In the genomic region with DNA sequence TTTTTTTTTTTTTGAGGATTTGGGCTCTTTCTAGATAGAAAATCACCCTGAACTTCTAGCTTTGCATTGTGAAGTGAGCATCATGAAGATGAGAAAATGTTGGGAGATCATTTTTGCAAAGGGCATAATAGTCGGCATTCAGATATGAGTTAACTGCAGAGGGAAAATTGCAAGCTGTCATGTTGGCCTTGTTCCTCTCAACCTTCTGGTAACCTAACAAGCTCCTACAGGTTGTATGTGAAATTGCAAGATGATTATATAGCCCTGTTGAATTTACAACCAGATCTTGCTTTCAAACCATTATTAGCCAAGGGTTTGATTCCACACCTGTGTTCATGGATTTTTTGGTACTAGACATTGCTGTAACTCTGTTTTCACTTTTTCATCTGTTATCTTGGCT, we compare ENCODE assay signal across 1 cellular context.
TF ChIP-seq lines count a peak whose summit lies in the region.

No MANE protein-coding gene starts in this region.

TF ChIP-seq in HepG2, 621 proteins besides CTCF, POLR2A, EP300 and RAD21:
- TF ChIP-seq ATF7 (IDR thresholded peaks at IDR 0.05) (no peak), ATF7 (CRISPR knock-in tag; IDR thresholded peaks at IDR 0.05) (no peak), CEBPG (CRISPR knock-in tag; IDR thresholded peaks at IDR 0.05) (0 out of 2 replicates have a peak, but pooled peaks have one; percentile 7), RARA (CRISPR knock-in tag; IDR thresholded peaks at IDR 0.05) (no peak), MAFK (conservative IDR thresholded peaks at IDR 0.05 in 1 of 2, IDR thresholded peaks at IDR 0.05 in 1 of 2; ENCODE audit: low read length in 2 of 2) (peak; percentile 75 to 81), FOXC1 (CRISPR knock-in tag; IDR thresholded peaks at IDR 0.05; ENCODE audit: borderline replicate concordance) (no peak), NRL (CRISPR knock-in tag; IDR thresholded peaks at IDR 0.05; ENCODE audit: borderline replicate concordance) (no peak), ZNF652 (CRISPR knock-in tag; IDR thresholded peaks at IDR 0.05; ENCODE audit: borderline replicate concordance, low read depth) (no peak), SALL2 (CRISPR knock-in tag; IDR thresholded peaks at IDR 0.05) (no peak), ZNF510 (CRISPR knock-in tag; IDR thresholded peaks at IDR 0.05; ENCODE audit: low read depth) (no peak), ZNF232 (CRISPR knock-in tag; IDR thresholded peaks at IDR 0.05; ENCODE audit: borderline replicate concordance) (no peak), SAP130 (CRISPR knock-in tag; IDR thresholded peaks at IDR 0.05; ENCODE audit: low read depth) (peak; percentile 52), STAG1 (CRISPR knock-in tag; IDR thresholded peaks at IDR 0.05) (peak; percentile 9; the same call in 1 of the 2 replicates), ZBTB38 (CRISPR knock-in tag; IDR thresholded peaks at IDR 0.05) (no peak), XRCC5 (optimal IDR thresholded peaks at IDR 0.05; ENCODE audit: low read length) (no peak), ARNTL (CRISPR knock-in tag; IDR thresholded peaks at IDR 0.05) (no peak), POLR2AphosphoS2 (IDR thresholded peaks at IDR 0.05; ENCODE audit: low read depth, low read length) (no peak), KLF9 (CRISPR knock-in tag; IDR thresholded peaks at IDR 0.05; ENCODE audit: low read depth) (no peak), ZEB1 (IDR thresholded peaks at IDR 0.05; ENCODE audit: insufficient replicate concordance, low read depth) (no peak), SAFB2 (CRISPR knock-in tag; IDR thresholded peaks at IDR 0.05; ENCODE audit: borderline replicate concordance, low read depth) (no peak), DMAP1 (CRISPR knock-in tag; IDR thresholded peaks at IDR 0.05) (no peak), MAFF (IDR thresholded peaks at IDR 0.05; ENCODE audit: low read depth, low read length) (peak; percentile 72), FOXJ3 (CRISPR knock-in tag; IDR thresholded peaks at IDR 0.05; ENCODE audit: borderline replicate concordance) (no peak), TGIF2 (CRISPR knock-in tag; IDR thresholded peaks at IDR 0.05) (no peak), SNAPC2 (CRISPR knock-in tag; IDR thresholded peaks at IDR 0.05) (no peak)
- TF ChIP-seq, protein P1, sequence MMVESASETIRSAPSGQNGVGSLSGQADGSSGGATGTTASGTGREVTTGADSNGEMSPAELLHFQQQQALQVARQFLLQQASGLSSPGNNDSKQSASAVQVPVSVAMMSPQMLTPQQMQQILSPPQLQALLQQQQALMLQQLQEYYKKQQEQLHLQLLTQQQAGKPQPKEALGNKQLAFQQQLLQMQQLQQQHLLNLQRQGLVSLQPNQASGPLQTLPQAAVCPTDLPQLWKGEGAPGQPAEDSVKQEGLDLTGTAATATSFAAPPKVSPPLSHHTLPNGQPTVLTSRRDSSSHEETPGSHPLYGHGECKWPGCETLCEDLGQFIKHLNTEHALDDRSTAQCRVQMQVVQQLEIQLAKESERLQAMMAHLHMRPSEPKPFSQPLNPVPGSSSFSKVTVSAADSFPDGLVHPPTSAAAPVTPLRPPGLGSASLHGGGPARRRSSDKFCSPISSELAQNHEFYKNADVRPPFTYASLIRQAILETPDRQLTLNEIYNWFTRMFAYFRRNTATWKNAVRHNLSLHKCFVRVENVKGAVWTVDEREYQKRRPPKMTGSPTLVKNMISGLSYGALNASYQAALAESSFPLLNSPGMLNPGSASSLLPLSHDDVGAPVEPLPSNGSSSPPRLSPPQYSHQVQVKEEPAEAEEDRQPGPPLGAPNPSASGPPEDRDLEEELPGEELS (CRISPR knock-in tag; IDR thresholded peaks at IDR 0.05) = no peak
- TF ChIP-seq, protein P2, sequence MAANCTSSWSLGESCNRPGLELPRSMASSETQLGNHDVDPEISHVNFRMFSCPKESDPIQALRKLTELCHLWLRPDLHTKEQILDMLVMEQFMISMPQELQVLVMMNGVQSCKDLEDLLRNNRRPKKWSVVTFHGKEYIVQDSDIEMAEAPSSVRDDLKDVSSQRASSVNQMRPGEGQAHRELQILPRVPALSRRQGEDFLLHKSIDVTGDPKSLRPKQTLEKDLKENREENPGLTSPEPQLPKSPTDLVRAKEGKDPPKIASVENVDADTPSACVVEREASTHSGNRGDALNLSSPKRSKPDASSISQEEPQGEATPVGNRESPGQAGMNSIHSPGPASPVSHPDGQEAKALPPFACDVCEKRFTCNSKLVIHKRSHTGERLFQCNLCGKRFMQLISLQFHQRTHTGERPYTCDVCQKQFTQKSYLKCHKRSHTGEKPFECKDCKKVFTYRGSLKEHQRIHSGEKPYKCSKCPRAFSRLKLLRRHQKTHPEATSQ (CRISPR knock-in tag; IDR thresholded peaks at IDR 0.05; ENCODE audit: borderline replicate concordance) = no peak
- TF ChIP-seq, protein P3, sequence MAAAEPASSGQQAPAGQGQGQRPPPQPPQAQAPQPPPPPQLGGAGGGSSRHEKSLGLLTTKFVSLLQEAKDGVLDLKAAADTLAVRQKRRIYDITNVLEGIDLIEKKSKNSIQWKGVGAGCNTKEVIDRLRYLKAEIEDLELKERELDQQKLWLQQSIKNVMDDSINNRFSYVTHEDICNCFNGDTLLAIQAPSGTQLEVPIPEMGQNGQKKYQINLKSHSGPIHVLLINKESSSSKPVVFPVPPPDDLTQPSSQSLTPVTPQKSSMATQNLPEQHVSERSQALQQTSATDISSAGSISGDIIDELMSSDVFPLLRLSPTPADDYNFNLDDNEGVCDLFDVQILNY (CRISPR knock-in tag; conservative IDR thresholded peaks at IDR 0.05) = no peak
- TF ChIP-seq, protein P4, sequence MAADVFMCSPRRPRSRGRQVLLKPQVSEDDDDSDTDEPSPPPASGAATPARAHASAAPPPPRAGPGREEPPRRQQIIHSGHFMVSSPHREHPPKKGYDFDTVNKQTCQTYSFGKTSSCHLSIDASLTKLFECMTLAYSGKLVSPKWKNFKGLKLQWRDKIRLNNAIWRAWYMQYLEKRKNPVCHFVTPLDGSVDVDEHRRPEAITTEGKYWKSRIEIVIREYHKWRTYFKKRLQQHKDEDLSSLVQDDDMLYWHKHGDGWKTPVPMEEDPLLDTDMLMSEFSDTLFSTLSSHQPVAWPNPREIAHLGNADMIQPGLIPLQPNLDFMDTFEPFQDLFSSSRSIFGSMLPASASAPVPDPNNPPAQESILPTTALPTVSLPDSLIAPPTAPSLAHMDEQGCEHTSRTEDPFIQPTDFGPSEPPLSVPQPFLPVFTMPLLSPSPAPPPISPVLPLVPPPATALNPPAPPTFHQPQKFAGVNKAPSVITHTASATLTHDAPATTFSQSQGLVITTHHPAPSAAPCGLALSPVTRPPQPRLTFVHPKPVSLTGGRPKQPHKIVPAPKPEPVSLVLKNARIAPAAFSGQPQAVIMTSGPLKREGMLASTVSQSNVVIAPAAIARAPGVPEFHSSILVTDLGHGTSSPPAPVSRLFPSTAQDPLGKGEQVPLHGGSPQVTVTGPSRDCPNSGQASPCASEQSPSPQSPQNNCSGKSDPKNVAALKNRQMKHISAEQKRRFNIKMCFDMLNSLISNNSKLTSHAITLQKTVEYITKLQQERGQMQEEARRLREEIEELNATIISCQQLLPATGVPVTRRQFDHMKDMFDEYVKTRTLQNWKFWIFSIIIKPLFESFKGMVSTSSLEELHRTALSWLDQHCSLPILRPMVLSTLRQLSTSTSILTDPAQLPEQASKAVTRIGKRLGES (CRISPR knock-in tag; IDR thresholded peaks at IDR 0.05; ENCODE audit: borderline replicate concordance) = no peak
- TF ChIP-seq, protein P5, sequence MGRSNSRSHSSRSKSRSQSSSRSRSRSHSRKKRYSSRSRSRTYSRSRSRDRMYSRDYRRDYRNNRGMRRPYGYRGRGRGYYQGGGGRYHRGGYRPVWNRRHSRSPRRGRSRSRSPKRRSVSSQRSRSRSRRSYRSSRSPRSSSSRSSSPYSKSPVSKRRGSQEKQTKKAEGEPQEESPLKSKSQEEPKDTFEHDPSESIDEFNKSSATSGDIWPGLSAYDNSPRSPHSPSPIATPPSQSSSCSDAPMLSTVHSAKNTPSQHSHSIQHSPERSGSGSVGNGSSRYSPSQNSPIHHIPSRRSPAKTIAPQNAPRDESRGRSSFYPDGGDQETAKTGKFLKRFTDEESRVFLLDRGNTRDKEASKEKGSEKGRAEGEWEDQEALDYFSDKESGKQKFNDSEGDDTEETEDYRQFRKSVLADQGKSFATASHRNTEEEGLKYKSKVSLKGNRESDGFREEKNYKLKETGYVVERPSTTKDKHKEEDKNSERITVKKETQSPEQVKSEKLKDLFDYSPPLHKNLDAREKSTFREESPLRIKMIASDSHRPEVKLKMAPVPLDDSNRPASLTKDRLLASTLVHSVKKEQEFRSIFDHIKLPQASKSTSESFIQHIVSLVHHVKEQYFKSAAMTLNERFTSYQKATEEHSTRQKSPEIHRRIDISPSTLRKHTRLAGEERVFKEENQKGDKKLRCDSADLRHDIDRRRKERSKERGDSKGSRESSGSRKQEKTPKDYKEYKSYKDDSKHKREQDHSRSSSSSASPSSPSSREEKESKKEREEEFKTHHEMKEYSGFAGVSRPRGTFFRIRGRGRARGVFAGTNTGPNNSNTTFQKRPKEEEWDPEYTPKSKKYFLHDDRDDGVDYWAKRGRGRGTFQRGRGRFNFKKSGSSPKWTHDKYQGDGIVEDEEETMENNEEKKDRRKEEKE (IDR thresholded peaks at IDR 0.05) = no peak
- TF ChIP-seq, protein P6, sequence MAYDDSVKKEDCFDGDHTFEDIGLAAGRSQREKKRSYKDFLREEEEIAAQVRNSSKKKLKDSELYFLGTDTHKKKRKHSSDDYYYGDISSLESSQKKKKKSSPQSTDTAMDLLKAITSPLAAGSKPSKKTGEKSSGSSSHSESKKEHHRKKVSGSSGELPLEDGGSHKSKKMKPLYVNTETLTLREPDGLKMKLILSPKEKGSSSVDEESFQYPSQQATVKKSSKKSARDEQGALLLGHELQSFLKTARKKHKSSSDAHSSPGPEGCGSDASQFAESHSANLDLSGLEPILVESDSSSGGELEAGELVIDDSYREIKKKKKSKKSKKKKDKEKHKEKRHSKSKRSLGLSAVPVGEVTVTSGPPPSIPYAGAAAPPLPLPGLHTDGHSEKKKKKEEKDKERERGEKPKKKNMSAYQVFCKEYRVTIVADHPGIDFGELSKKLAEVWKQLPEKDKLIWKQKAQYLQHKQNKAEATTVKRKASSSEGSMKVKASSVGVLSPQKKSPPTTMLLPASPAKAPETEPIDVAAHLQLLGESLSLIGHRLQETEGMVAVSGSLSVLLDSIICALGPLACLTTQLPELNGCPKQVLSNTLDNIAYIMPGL (CRISPR knock-in tag; IDR thresholded peaks at IDR 0.05; ENCODE audit: borderline replicate concordance in 1 of 2, low read depth in 1 of 2) = peak in 1 of 2 experiments; percentile 29; a peak in 1 of 4 replicates
- TF ChIP-seq, protein P7, sequence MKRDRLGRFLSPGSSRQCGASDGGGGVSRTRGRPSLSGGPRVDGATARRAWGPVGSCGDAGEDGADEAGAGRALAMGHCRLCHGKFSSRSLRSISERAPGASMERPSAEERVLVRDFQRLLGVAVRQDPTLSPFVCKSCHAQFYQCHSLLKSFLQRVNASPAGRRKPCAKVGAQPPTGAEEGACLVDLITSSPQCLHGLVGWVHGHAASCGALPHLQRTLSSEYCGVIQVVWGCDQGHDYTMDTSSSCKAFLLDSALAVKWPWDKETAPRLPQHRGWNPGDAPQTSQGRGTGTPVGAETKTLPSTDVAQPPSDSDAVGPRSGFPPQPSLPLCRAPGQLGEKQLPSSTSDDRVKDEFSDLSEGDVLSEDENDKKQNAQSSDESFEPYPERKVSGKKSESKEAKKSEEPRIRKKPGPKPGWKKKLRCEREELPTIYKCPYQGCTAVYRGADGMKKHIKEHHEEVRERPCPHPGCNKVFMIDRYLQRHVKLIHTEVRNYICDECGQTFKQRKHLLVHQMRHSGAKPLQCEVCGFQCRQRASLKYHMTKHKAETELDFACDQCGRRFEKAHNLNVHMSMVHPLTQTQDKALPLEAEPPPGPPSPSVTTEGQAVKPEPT (CRISPR knock-in tag; IDR thresholded peaks at IDR 0.05; ENCODE audit: low read depth) = no peak
- TF ChIP-seq, protein P8, sequence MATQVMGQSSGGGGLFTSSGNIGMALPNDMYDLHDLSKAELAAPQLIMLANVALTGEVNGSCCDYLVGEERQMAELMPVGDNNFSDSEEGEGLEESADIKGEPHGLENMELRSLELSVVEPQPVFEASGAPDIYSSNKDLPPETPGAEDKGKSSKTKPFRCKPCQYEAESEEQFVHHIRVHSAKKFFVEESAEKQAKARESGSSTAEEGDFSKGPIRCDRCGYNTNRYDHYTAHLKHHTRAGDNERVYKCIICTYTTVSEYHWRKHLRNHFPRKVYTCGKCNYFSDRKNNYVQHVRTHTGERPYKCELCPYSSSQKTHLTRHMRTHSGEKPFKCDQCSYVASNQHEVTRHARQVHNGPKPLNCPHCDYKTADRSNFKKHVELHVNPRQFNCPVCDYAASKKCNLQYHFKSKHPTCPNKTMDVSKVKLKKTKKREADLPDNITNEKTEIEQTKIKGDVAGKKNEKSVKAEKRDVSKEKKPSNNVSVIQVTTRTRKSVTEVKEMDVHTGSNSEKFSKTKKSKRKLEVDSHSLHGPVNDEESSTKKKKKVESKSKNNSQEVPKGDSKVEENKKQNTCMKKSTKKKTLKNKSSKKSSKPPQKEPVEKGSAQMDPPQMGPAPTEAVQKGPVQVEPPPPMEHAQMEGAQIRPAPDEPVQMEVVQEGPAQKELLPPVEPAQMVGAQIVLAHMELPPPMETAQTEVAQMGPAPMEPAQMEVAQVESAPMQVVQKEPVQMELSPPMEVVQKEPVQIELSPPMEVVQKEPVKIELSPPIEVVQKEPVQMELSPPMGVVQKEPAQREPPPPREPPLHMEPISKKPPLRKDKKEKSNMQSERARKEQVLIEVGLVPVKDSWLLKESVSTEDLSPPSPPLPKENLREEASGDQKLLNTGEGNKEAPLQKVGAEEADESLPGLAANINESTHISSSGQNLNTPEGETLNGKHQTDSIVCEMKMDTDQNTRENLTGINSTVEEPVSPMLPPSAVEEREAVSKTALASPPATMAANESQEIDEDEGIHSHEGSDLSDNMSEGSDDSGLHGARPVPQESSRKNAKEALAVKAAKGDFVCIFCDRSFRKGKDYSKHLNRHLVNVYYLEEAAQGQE (IDR thresholded peaks at IDR 0.05; ENCODE audit: borderline replicate concordance in 1 of 2, low read depth in 1 of 2, low read length in 2 of 2) = no peak
